8 cellular contexts compared by ENCODE assay signal in the genomic region with DNA sequence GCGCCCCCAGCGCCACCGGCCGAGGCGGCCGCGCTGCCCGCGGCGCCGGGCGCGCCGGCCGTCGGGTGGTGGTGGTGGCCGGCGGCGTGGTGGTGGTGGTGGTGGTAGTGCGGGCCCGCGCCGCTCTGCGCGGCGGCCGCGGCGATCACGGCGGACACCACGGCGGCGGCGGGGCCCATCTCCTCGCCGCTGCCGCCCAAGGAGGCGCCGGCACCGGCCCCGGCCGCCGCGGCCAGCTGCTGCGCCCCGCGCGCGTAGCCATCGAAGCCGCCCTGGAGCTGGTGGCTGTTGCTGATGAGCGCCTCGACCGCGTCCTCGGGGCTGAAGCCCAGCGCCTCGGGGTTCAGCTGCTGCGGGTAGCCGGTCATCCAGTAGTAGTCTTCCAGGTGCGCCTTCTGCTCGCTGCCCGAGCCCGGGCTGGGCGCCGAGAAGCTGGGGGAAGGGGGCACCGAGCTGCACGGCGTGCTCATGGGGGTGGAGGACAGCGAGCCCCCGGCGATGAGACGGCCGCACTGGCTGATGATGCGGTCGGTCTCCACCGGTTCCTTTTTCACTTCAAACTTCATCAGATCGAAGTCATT. TPM values are rescaled to one million over a fixed set of nuclear protein-coding genes. Genes with fewer than 3 reads are reported as not detected.
DNase-seq lines count a peak whose midpoint lies in the region; ATAC-seq and TF ChIP-seq lines count a peak whose summit lies in the region.

No MANE protein-coding gene starts in this region.

- no peaks in the 10 kb centered on the region for H3K36me3 ChIP-seq in mesendoderm (ENCODE audit: control insufficient read depth, insufficient read depth, low read length)
- no peaks in the 10 kb centered on the region for H3K36me3 ChIP-seq in transverse colon

- no peaks in the 10 kb centered on the region for H3K79me1 ChIP-seq in mesendoderm (ENCODE audit: low read length)

- H3K9ac ChIP-seq in mesendoderm (ENCODE audit: low read length), result peak overlapping the region; percentile 50

- H3K18ac ChIP-seq in mesendoderm (ENCODE audit: low read length), result peak overlapping the region; percentile 3

- H3K4me3 ChIP-seq in mesendoderm (ENCODE audit: low read length) (peak overlapping the region; percentile 27), transverse colon (peak overlapping the region; percentile 44 to 82 (median 66))

- H2BK120ac ChIP-seq in mesendoderm (ENCODE audit: low read depth, low read length), result no peak overlapping the region

- no peak for TF ChIP-seq EP300 in transverse colon (IDR thresholded peaks at IDR 0.05; ENCODE audit: low read depth)

- intact Hi-C loops in transverse colon (cut with DNase I; ENCODE audit: low total_unique reads), result no loop called here

- no peak for ATAC-seq in GM18861 (IDR thresholded peaks at IDR 0.05; ENCODE audit: unreplicated experiment)

- no peak overlapping the region for H3K4ac ChIP-seq in mesendoderm (ENCODE audit: low read depth, low read length)

- TF ChIP-seq CTCF in transverse colon (IDR thresholded peaks at IDR 0.05), result no peak

- H3K4me1 ChIP-seq in mesendoderm (ENCODE audit: control insufficient read depth, low read depth, low read length) (no peaks in the 10 kb centered on the region), transverse colon (peaks cover 0 to 27% (median 10%) of the 10 kb centered on the region in 4 donors)

- H2AK5ac ChIP-seq in mesendoderm (ENCODE audit: low read length), result no peak overlapping the region

- peak; percentile 34 for TF ChIP-seq POLR2A in transverse colon (IDR thresholded peaks at IDR 0.05)

- no peak overlapping the region for H4K5ac ChIP-seq in mesendoderm (ENCODE audit: low read length)

- H3K27me3 ChIP-seq in mesendoderm (ENCODE audit: insufficient read depth, low read length, poor library complexity) (no peaks in the 10 kb centered on the region), transverse colon (peaks cover 40% of the 10 kb centered on the region)

- H2BK5ac ChIP-seq in mesendoderm (ENCODE audit: low read length), result no peak overlapping the region

- no peaks in the 10 kb centered on the region for H3K9me3 ChIP-seq in transverse colon

- H3K79me2 ChIP-seq in mesendoderm (ENCODE audit: control insufficient read depth, insufficient read depth, low read length), result no peaks in the 10 kb centered on the region

- whole genome bisulfite sequencing in mesendoderm (ENCODE audit: extremely low coverage, insufficient coverage, low lambda C conversion rate), result no CpG with 5 or more reads among the region's 79 CpGs
- 0 to 4% methylated on average over 3 to 69 of the region's 79 CpGs for WGBS in transverse colon (ENCODE audit: low coverage in 1 of 2), 2 donors

- no peak overlapping the region for H2BK15ac ChIP-seq in mesendoderm (replicated peaks; ENCODE audit: low read depth)

- in situ Hi-C loops in transverse colon (cut with MboI; ENCODE audit: low pct_ligation_motif_present in 1 of 4, low pct_unique_long_range_greater_than_20kb in 1 of 4, low sequenced_read_pairs in 3 of 4), result no loop called here

- DNase-seq in DMS153 (lab: John Stamatoyannopoulos, UW) (peak; percentile 31), T-helper 1 cell (peak in 3 of 5 donors; percentile 17 to 22 (median 18)), dermis blood vessel endothelial cell (peak; percentile 11), mesendoderm (peak; percentile 42), transverse colon (no peak), NCI-H446 (lab: John Stamatoyannopoulos, UW) (no peak), globus pallidus (ENCODE audit: low spot score) (no peak)

- H3K23ac ChIP-seq in mesendoderm (ENCODE audit: low read length), result peak overlapping the region; percentile 97

- H4K8ac ChIP-seq in mesendoderm (ENCODE audit: low read depth, low read length), result no peak overlapping the region

- H3K27ac ChIP-seq in mesendoderm (ENCODE audit: low read depth, low read length), result no peak overlapping the region
- H3K27ac ChIP-seq in transverse colon, result peak overlapping the region; percentile 83 to 95 (median 93)

- peak overlapping the region; percentile 75 for H3K56ac ChIP-seq in mesendoderm (ENCODE audit: low read length)

- peak overlapping the region; percentile 72 for H3K4me2 ChIP-seq in mesendoderm (ENCODE audit: low read length)

RNA-seq across cellular contexts. Expression of gene MAF, which starts 1.2 kb away (rescaled TPM):
- total RNA-seq in dermis blood vessel endothelial cell (30.3 and 43.7 TPM in 2 replicates), transverse colon (10 to 100 TPM in 3 of 4 donors, 1 to 10 TPM in 1; 8.4 to 25.2 (median 14.0) TPM)
- 0.37 TPM for polyA plus RNA-seq in mesendoderm (2013, experiment 1 of 2)
- polyA plus RNA-seq in mesendoderm (2013, experiment 2 of 2), result 0.39 TPM

Comparison
In these comparisons a context has a peak if more than half of its experiments do, and no peak if none do; other contexts are left out.
1. DNase-seq: peak in DMS153 (single experiment), T-helper 1 cell (3 of 5), dermis blood vessel endothelial cell (single experiment) and mesendoderm (single experiment); none in transverse colon (single experiment), NCI-H446 (0 of 2) and globus pallidus (single experiment).